In the genomic region with DNA sequence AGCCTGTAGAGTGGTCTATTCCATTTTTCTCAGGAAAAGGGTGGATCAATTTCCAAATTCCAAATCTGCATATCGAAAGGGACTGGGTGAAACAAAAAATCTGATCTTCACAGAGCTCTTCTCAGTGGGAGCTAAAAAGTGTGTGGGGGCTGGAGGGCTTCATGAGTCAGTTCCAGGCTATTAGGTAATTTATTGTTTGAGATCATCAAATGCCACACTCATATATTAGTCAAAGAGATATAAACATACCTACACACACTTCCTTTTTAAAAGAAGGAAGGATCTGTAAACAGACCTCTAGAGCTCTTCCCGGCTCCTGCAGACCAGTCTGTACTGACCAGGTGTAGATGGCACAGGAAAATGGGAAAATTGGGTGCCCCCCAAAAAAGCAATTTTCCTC, we compare ENCODE assay signal across 24 cellular contexts.
DNase-seq lines count a peak whose midpoint lies in the region; ATAC-seq, FAIRE-seq and TF ChIP-seq lines count a peak whose summit lies in the region.
"Had no signal": no experiment of that assay in that cellular context is flagged by ENCODE, and none has a peak within 500 bp of the region (broad histone marks: within the 10 kb centered on the region; RNA-seq: fewer than 3 reads in every experiment).

No MANE protein-coding gene starts in this region.

- H3K36me3 ChIP-seq in breast epithelium = no peaks in the 10 kb centered on the region
- H3K36me3 ChIP-seq: BLaER1, upper lobe of right lung had no signal

- peaks cover 24% of the 10 kb centered on the region for H3K4me1 Mint-ChIP-seq in MCF 10A (ENCODE audit: insufficient read depth, unreplicated experiment)
- no peaks in the 10 kb centered on the region for H3K4me1 Mint-ChIP-seq in activated T-helper 17 cell treated with anti-CD3 and anti-CD28 coated beads, Interleukin-2, amount 50 U/mL, for 72 hours
- H3K4me1 Mint-ChIP-seq: activated CD4-positive, alpha-beta T cell treated with anti-CD3 and anti-CD28 coated beads, Interleukin-2, amount 10 ng/mL, durations not matched to agents 24 days and 14 days; activated CD8-positive, alpha-beta memory T cell treated with anti-CD3 and anti-CD28 coated beads, Interleukin-2, amount 10 ng/mL, durations not matched to agents 7 days and 5 days had no signal

- POLR2A ChIA-PET in MCF 10A (lab: Yijun Ruan, JAX) = interaction anchor here (0.9 to 1.8 kb wide), 2 partner anchors 10 to 13 kb away, joined by 3 to 5 read pairs; no protein-coding TSS in a partner anchor

- no peak overlapping the region for H3K27ac ChIP-seq in breast epithelium
- H3K27ac ChIP-seq: BLaER1, coronary artery, KMS-11, upper lobe of right lung had no signal

- H3K4me3 ChIP-seq in breast epithelium = no peak overlapping the region
- H3K4me3 ChIP-seq in fibroblast of mammary gland (ENCODE audit: control insufficient read depth, low read depth, low read length) = no peak overlapping the region
- H3K4me3 ChIP-seq: BLaER1, coronary artery, smooth muscle cell, upper lobe of right lung had no signal

- intact Hi-C loops in MCF 10A (cut with micrococcal nuclease) = no loop called here
- intact Hi-C loops in breast epithelium (cut with DNase I; ENCODE audit: low total_unique reads) = no loop called here

- no peak for TF ChIP-seq CTCF in MCF 10A (IDR thresholded peaks at IDR 0.05; ENCODE audit: unreplicated experiment)
- TF ChIP-seq CTCF in breast epithelium (IDR thresholded peaks at IDR 0.05) = no peak
- TF ChIP-seq CTCF in fibroblast of mammary gland (conservative IDR thresholded peaks at IDR 0.05; ENCODE audit: control insufficient read depth, insufficient read depth, low read depth, low read length) = no peak

- TF ChIP-seq POLR2A in breast epithelium (IDR thresholded peaks at IDR 0.05) = no peak

- ATAC-seq in activated T-helper 17 cell treated with anti-CD3 and anti-CD28 coated beads, Interleukin-2, amount 50 U/mL, for 72 hours (replicated peaks) = no peak
- no peak for ATAC-seq in GM19463 (IDR thresholded peaks at IDR 0.05; ENCODE audit: unreplicated experiment)
- ATAC-seq: activated CD8-positive, alpha-beta memory T cell treated with anti-CD3 and anti-CD28 coated beads, Interleukin-2, amount 10 ng/mL, durations not matched to agents 7 days and 5 days; upper lobe of right lung had no signal

- FAIRE-seq in RCC 7860 (lab: Jason Lieb, UNC) = no peak
- FAIRE-seq: D721Med, endometrium had no signal

- no peaks in the 10 kb centered on the region for H3K9me3 ChIP-seq in breast epithelium
- H3K9me3 ChIP-seq: BLaER1, upper lobe of right lung had no signal

- H3K27ac Mint-ChIP-seq in MCF 10A (ENCODE audit: low read depth, unreplicated experiment) = no peak overlapping the region
- no peak overlapping the region for H3K27ac Mint-ChIP-seq in activated T-helper 17 cell treated with anti-CD3 and anti-CD28 coated beads, Interleukin-2, amount 50 U/mL, for 72 hours
- H3K27ac Mint-ChIP-seq: activated CD4-positive, alpha-beta T cell treated with anti-CD3 and anti-CD28 coated beads, Interleukin-2, amount 10 ng/mL, durations not matched to agents 24 days and 14 days; activated CD8-positive, alpha-beta memory T cell treated with anti-CD3 and anti-CD28 coated beads, Interleukin-2, amount 10 ng/mL, durations not matched to agents 7 days and 5 days; activated naive CD8-positive, alpha-beta T cell treated with anti-CD3 and anti-CD28 coated beads, Interleukin-2, amount 10 ng/mL, durations not matched to agents 7 days and 5 days; brain had no signal

- BruUV-seq in MCF 10A (replicated peaks; lab: Mats Ljungman, UMichigan) = no TSS peak

- H3K27me3 Mint-ChIP-seq in MCF 10A (ENCODE audit: insufficient read depth, unreplicated experiment) = no peaks in the 10 kb centered on the region
- peaks cover 26% of the 10 kb centered on the region for H3K27me3 Mint-ChIP-seq in activated T-helper 17 cell treated with anti-CD3 and anti-CD28 coated beads, Interleukin-2, amount 50 U/mL, for 72 hours
- H3K27me3 Mint-ChIP-seq: brain had no signal

- H3K27me3 ChIP-seq in breast epithelium = no peaks in the 10 kb centered on the region
- H3K27me3 ChIP-seq: BLaER1, upper lobe of right lung had no signal

- H3K4me3 Mint-ChIP-seq in MCF 10A (ENCODE audit: unreplicated experiment) = no peak overlapping the region
- H3K4me3 Mint-ChIP-seq in activated T-helper 17 cell treated with anti-CD3 and anti-CD28 coated beads, Interleukin-2, amount 50 U/mL, for 72 hours = no peak overlapping the region
- H3K4me3 Mint-ChIP-seq: activated CD4-positive, alpha-beta T cell treated with anti-CD3 and anti-CD28 coated beads, Interleukin-2, amount 10 ng/mL, durations not matched to agents 24 days and 14 days; activated CD8-positive, alpha-beta memory T cell treated with anti-CD3 and anti-CD28 coated beads, Interleukin-2, amount 10 ng/mL, durations not matched to agents 7 days and 5 days; activated naive CD8-positive, alpha-beta T cell treated with anti-CD3 and anti-CD28 coated beads, Interleukin-2, amount 10 ng/mL, durations not matched to agents 7 days and 5 days; brain had no signal

- peak; percentile 58 for DNase-seq in MCF 10A (ENCODE audit: unreplicated experiment)
- no peak for DNase-seq in breast epithelium (ENCODE audit: low spot score in 2 of 2)
- peak; percentile 29 for DNase-seq in RCC 7860 (ENCODE audit: low spot score)
- peak; percentile 39 for DNase-seq in fibroblast of mammary gland (ENCODE audit: low read depth)
- DNase-seq in NCI-H2107 (lab: John Stamatoyannopoulos, UW) = no peak
- DNase-seq in cortex of kidney (lab: John Stamatoyannopoulos, UW) = no peak
- DNase-seq: activated CD4-positive, alpha-beta T cell treated with anti-CD3 and anti-CD28 coated beads, Interleukin-2, amount 10 ng/mL, durations not matched to agents 24 days and 14 days; activated CD8-positive, alpha-beta memory T cell treated with anti-CD3 and anti-CD28 coated beads, Interleukin-2, amount 10 ng/mL, durations not matched to agents 7 days and 5 days; activated naive CD8-positive, alpha-beta T cell treated with anti-CD3 and anti-CD28 coated beads, Interleukin-2, amount 10 ng/mL, durations not matched to agents 7 days and 5 days; GF-D8; GOT3; NCI-H526; SHP77; T-helper 1 cell; upper lobe of right lung had no signal

- no peaks in the 10 kb centered on the region for H3K36me3 Mint-ChIP-seq in MCF 10A (ENCODE audit: insufficient read depth, unreplicated experiment)
- no peaks in the 10 kb centered on the region for H3K36me3 Mint-ChIP-seq in activated T-helper 17 cell treated with anti-CD3 and anti-CD28 coated beads, Interleukin-2, amount 50 U/mL, for 72 hours (ENCODE audit: low read depth)
- H3K36me3 Mint-ChIP-seq: activated CD8-positive, alpha-beta memory T cell treated with anti-CD3 and anti-CD28 coated beads, Interleukin-2, amount 10 ng/mL, durations not matched to agents 7 days and 5 days; activated naive CD8-positive, alpha-beta T cell treated with anti-CD3 and anti-CD28 coated beads, Interleukin-2, amount 10 ng/mL, durations not matched to agents 7 days and 5 days; brain had no signal

- CTCF ChIA-PET in MCF 10A (lab: Yijun Ruan, JAX) = interaction anchor here (0.7 to 2.9 kb wide), 4 partner anchors 13 to 482 kb away, joined by 4 to 13 read pairs (median 4); no protein-coding TSS in a partner anchor

- peaks cover 7% of the 10 kb centered on the region for H3K9me3 Mint-ChIP-seq in MCF 10A (ENCODE audit: unreplicated experiment)
- H3K9me3 Mint-ChIP-seq in activated T-helper 17 cell treated with anti-CD3 and anti-CD28 coated beads, Interleukin-2, amount 50 U/mL, for 72 hours = no peaks in the 10 kb centered on the region
- H3K9me3 Mint-ChIP-seq: activated CD4-positive, alpha-beta T cell treated with anti-CD3 and anti-CD28 coated beads, Interleukin-2, amount 10 ng/mL, durations not matched to agents 24 days and 14 days; activated naive CD8-positive, alpha-beta T cell treated with anti-CD3 and anti-CD28 coated beads, Interleukin-2, amount 10 ng/mL, durations not matched to agents 7 days and 5 days had no signal

- H3K4me1 ChIP-seq in breast epithelium = no peaks in the 10 kb centered on the region
- H3K4me1 ChIP-seq: upper lobe of right lung had no signal

Comparison
In these comparisons a context has a peak if more than half of its experiments do, and no peak if none do; other contexts are left out.
1. DNase-seq: peak in MCF 10A (single experiment), RCC 7860 (single experiment) and fibroblast of mammary gland (single experiment); none in breast epithelium (0 of 2), NCI-H2107 (single experiment) and cortex of kidney (single experiment).